Comparison of ENCODE assay signal across 7 cellular contexts in genomic region chr19:39445258-39446071, GRCh38.
DNase-seq lines count a peak whose midpoint lies in the region; ATAC-seq, FAIRE-seq and TF ChIP-seq lines count a peak whose summit lies in the region.

TSS of gene SUPT5H (plus strand) at chr19:39445582. CDS start at chr19:39445891, 309 bp downstream.

- H3K4me3 ChIP-seq in retinal pigment epithelial cell (ENCODE audit: low read length): peak within 1 kb of the TSS; percentile 97

- ATAC-seq in HG03025 (IDR thresholded peaks at IDR 0.05; ENCODE audit: low FRiP score, unreplicated experiment): peak; percentile 78

- DNase-seq in GM18507 (ENCODE audit: extremely low spot score, insufficient read length, low read depth): peak; percentile 98
- DNase-seq in NCI-H2081 (lab: John Stamatoyannopoulos, UW): peak; percentile 97 to 98
- peak; percentile 96 for DNase-seq in T1000 (lab: John Stamatoyannopoulos, UW)
- peak; percentile 99 for DNase-seq in astrocyte of the hippocampus (ENCODE audit: low read depth, low spot score)
- peak; percentile 86 to 93 for DNase-seq in hippocampal formation (lab: John Stamatoyannopoulos, UW)
- DNase-seq in retinal pigment epithelial cell (ENCODE audit: low read depth): peak; percentile 93

- TF ChIP-seq CTCF in retinal pigment epithelial cell (conservative IDR thresholded peaks at IDR 0.05; ENCODE audit: low read depth, low read length): no peak

- FAIRE-seq in GM18507 (lab: Jason Lieb, UNC): peak; percentile 96

Comparison
In these comparisons a context has a peak if more than half of its experiments do, and no peak if none do; other contexts are left out.
1. Peak in every context shown above with its lines: DNase-seq, ATAC-seq and H3K4me3 ChIP-seq.